17 cellular contexts compared by ENCODE assay signal in the genomic region with DNA sequence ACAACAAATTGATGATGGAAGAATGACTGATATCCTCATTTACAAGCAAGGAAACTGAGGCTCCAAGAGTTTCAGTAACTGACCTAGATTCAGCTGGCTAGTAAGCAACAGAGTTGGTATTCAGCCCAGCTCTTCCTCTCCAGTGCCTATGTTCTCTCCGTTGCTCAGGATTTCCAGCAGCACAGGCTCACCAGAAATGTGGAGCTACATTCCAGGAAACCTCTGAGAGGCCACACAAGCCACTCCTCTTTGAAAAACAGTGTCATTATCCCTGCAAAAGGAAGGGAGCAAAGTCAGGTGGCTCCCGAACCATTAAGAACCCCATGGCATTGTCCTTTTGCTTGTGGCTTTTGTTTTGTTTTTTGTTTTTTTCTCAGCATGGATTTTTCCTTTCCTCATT. TPM values are rescaled to one million over a fixed set of nuclear protein-coding genes. Genes with fewer than 3 reads are reported as not detected.
DNase-seq lines count a peak whose midpoint lies in the region; ATAC-seq and TF ChIP-seq lines count a peak whose summit lies in the region.
"Had no signal": no experiment of that assay in that cellular context is flagged by ENCODE, and none has a peak within 500 bp of the region (broad histone marks: within the 10 kb centered on the region; RNA-seq: fewer than 3 reads in every experiment).

No MANE protein-coding gene starts in this region.

- H3K4me1 Mint-ChIP-seq in activated CD4-positive, alpha-beta T cell treated with anti-CD3 and anti-CD28 coated beads, Interleukin-2, amount 10 ng/mL, durations not matched to agents 24 days and 14 days, result peaks cover 73% of the 10 kb centered on the region
- H3K4me1 Mint-ChIP-seq in activated CD4-positive, alpha-beta T cell treated with anti-CD3 and anti-CD28 coated beads, Interleukin-2, amount 10 ng/mL, durations not matched to agents 7 days and 5 days, result peaks cover 73% of the 10 kb centered on the region

- no peaks in the 10 kb centered on the region for H3K4me1 ChIP-seq in right lobe of liver
- H3K4me1 ChIP-seq: A549, gastroesophageal sphincter had no signal

- H3K27ac ChIP-seq in right lobe of liver, result no peak overlapping the region
- H3K27ac ChIP-seq: A549, coronary artery, gastroesophageal sphincter had no signal

- no peaks in the 10 kb centered on the region for H3K27me3 ChIP-seq in right lobe of liver
- H3K27me3 ChIP-seq: gastroesophageal sphincter had no signal

- CTCF ChIA-PET in activated CD4-positive, alpha-beta T cell treated with anti-CD3 and anti-CD28 coated beads, Interleukin-2, amount 10 ng/mL, durations not matched to agents 7 days and 5 days (lab: Charles Lee), result interaction anchor here (0.5 to 0.7 kb wide), 3 partner anchors 303 to 1299 kb away, joined by 3 to 4 read pairs (median 3); no protein-coding TSS in a partner anchor

- H3K4me3 Mint-ChIP-seq in activated CD4-positive, alpha-beta T cell treated with anti-CD3 and anti-CD28 coated beads, Interleukin-2, amount 10 ng/mL, durations not matched to agents 24 days and 14 days, result peak overlapping the region; percentile 54
- H3K4me3 Mint-ChIP-seq in activated CD4-positive, alpha-beta T cell treated with anti-CD3 and anti-CD28 coated beads, Interleukin-2, amount 10 ng/mL, durations not matched to agents 7 days and 5 days, result no peak overlapping the region

- TF ChIP-seq POLR2A in right lobe of liver (IDR thresholded peaks at IDR 0.05), result no peak

- ATAC-seq in right lobe of liver, result no peak
- ATAC-seq: A549; gastroesophageal sphincter; stimulated activated naive CD8-positive, alpha-beta T cell treated with anti-CD3 and anti-CD28 coated beads, Interleukin-15, amount 100 ng/mL, for 72 hours had no signal

- H3K27ac Mint-ChIP-seq in activated CD4-positive, alpha-beta T cell treated with anti-CD3 and anti-CD28 coated beads, Interleukin-2, amount 10 ng/mL, durations not matched to agents 24 days and 14 days, result peak overlapping the region; percentile 52
- no peak overlapping the region for H3K27ac Mint-ChIP-seq in activated CD4-positive, alpha-beta T cell treated with anti-CD3 and anti-CD28 coated beads, Interleukin-2, amount 10 ng/mL, durations not matched to agents 7 days and 5 days

- intact Hi-C loops in activated CD4-positive, alpha-beta T cell treated with anti-CD3 and anti-CD28 coated beads, Interleukin-2, amount 10 ng/mL, durations not matched to agents 24 days and 14 days (cut with micrococcal nuclease), result no loop called here
- intact Hi-C loops in right lobe of liver (cut with DNase I), result no loop called here

- TF ChIP-seq CTCF in right lobe of liver (IDR thresholded peaks at IDR 0.05), result no peak

- peaks cover 5% of the 10 kb centered on the region for H3K9me3 Mint-ChIP-seq in activated CD4-positive, alpha-beta T cell treated with anti-CD3 and anti-CD28 coated beads, Interleukin-2, amount 10 ng/mL, durations not matched to agents 24 days and 14 days
- H3K9me3 Mint-ChIP-seq in activated CD4-positive, alpha-beta T cell treated with anti-CD3 and anti-CD28 coated beads, Interleukin-2, amount 10 ng/mL, durations not matched to agents 7 days and 5 days, result peaks cover 2% of the 10 kb centered on the region
- H3K9me3 Mint-ChIP-seq: CD8-positive, alpha-beta memory T cell; stimulated activated naive CD8-positive, alpha-beta T cell treated with anti-CD3 and anti-CD28 coated beads, Interleukin-15, amount 100 ng/mL, for 72 hours had no signal

- DNase-seq in activated CD4-positive, alpha-beta T cell treated with anti-CD3 and anti-CD28 coated beads, Interleukin-2, amount 10 ng/mL, durations not matched to agents 24 days and 14 days, result no peak
- DNase-seq in activated CD4-positive, alpha-beta T cell treated with anti-CD3 and anti-CD28 coated beads, Interleukin-2, amount 10 ng/mL, durations not matched to agents 7 days and 5 days, result no peak
- peak; percentile 13 for DNase-seq in NCI-H2107 (lab: John Stamatoyannopoulos, UW)
- peak; percentile 62 for DNase-seq in astrocyte of the hippocampus (ENCODE audit: low read depth, low spot score)
- DNase-seq in retina, result peak; percentile 38
- no peak for DNase-seq in OCI-M1 (lab: John Stamatoyannopoulos, UW)
- no peak for DNase-seq in stimulated activated naive CD4-positive, alpha-beta T cell (lab: John Stamatoyannopoulos, UW)
- DNase-seq in right lobe of liver, result no peak
- DNase-seq: activated CD4-positive, alpha-beta T cell treated with anti-CD3 and anti-CD28 coated beads, Interleukin-2, amount 50 U/mL, for 48 hours; activated effector memory CD4-positive, alpha-beta T cell treated with anti-CD3 and anti-CD28 coated beads, Interleukin-2, amount 50 U/mL, for 16 hours; CD8-positive, alpha-beta memory T cell; NCI-H146; NCI-H510A treated with DMSO at 0.1 percent for 48 hours; stimulated activated naive CD8-positive, alpha-beta T cell treated with anti-CD3 and anti-CD28 coated beads, Interleukin-15, amount 100 ng/mL, for 72 hours had no signal

- POLR2A ChIA-PET in activated CD4-positive, alpha-beta T cell treated with anti-CD3 and anti-CD28 coated beads, Interleukin-2, amount 10 ng/mL, durations not matched to agents 7 days and 5 days (lab: Charles Lee), result no interaction called here

- no peaks in the 10 kb centered on the region for H3K27me3 Mint-ChIP-seq in activated CD4-positive, alpha-beta T cell treated with anti-CD3 and anti-CD28 coated beads, Interleukin-2, amount 10 ng/mL, durations not matched to agents 24 days and 14 days
- H3K27me3 Mint-ChIP-seq in activated CD4-positive, alpha-beta T cell treated with anti-CD3 and anti-CD28 coated beads, Interleukin-2, amount 10 ng/mL, durations not matched to agents 7 days and 5 days, result no peaks in the 10 kb centered on the region
- H3K27me3 Mint-ChIP-seq: CD8-positive, alpha-beta memory T cell; stimulated activated naive CD8-positive, alpha-beta T cell treated with anti-CD3 and anti-CD28 coated beads, Interleukin-15, amount 100 ng/mL, for 72 hours had no signal

- WGBS in right lobe of liver (ENCODE audit: insufficient coverage, low coverage, low lambda C conversion rate, missing lambda C conversion rate), result 35% methylated on average over 1 of the region's 2 CpGs

- H3K9me3 ChIP-seq in right lobe of liver, result no peaks in the 10 kb centered on the region
- H3K9me3 ChIP-seq: A549, gastroesophageal sphincter had no signal

- no peak overlapping the region for H3K4me3 ChIP-seq in right lobe of liver
- H3K4me3 ChIP-seq: A549, coronary artery, gastroesophageal sphincter had no signal

- no peaks in the 10 kb centered on the region for H3K36me3 Mint-ChIP-seq in activated CD4-positive, alpha-beta T cell treated with anti-CD3 and anti-CD28 coated beads, Interleukin-2, amount 10 ng/mL, durations not matched to agents 24 days and 14 days (ENCODE audit: low read depth)
- H3K36me3 Mint-ChIP-seq in activated CD4-positive, alpha-beta T cell treated with anti-CD3 and anti-CD28 coated beads, Interleukin-2, amount 10 ng/mL, durations not matched to agents 7 days and 5 days (ENCODE audit: low read depth), result no peaks in the 10 kb centered on the region
- H3K36me3 Mint-ChIP-seq: CD8-positive, alpha-beta memory T cell had no signal

- no peaks in the 10 kb centered on the region for H3K36me3 ChIP-seq in right lobe of liver
- H3K36me3 ChIP-seq: gastroesophageal sphincter had no signal

RNA-seq across cellular contexts. Expression of a gene that starts 40.6 kb away (rescaled TPM):
- total RNA-seq in activated CD4-positive, alpha-beta T cell treated with anti-CD3 and anti-CD28 coated beads, Interleukin-2, amount 10 ng/mL, durations not matched to agents 24 days and 14 days, result 13.5 and 14.6 TPM in 2 replicates
- 10 to 100 TPM; 11.3 to 12.3 TPM for total RNA-seq in activated CD4-positive, alpha-beta T cell treated with anti-CD3 and anti-CD28 coated beads, Interleukin-2, amount 10 ng/mL, durations not matched to agents 7 days and 5 days
- total RNA-seq in right lobe of liver, result 10 to 100 TPM in 5 of 6 experiments, 1 to 10 TPM in 1; 7.7 to 22.3 (median 16.3) TPM

Comparison
In these comparisons a context has a peak if more than half of its experiments do, and no peak if none do; other contexts are left out.
1. DNase-seq: peak in NCI-H2107 (single experiment), astrocyte of the hippocampus (single experiment) and retina (single experiment); none in activated CD4-positive, alpha-beta T cell treated with anti-CD3 and anti-CD28 coated beads, Interleukin-2, amount 10 ng/mL, durations not matched to agents 24 days and 14 days (single experiment), activated CD4-positive, alpha-beta T cell treated with anti-CD3 and anti-CD28 coated beads, Interleukin-2, amount 10 ng/mL, durations not matched to agents 7 days and 5 days (single experiment), OCI-M1 (single experiment), stimulated activated naive CD4-positive, alpha-beta T cell (0 of 6) and right lobe of liver (0 of 3).